In the genomic region with DNA sequence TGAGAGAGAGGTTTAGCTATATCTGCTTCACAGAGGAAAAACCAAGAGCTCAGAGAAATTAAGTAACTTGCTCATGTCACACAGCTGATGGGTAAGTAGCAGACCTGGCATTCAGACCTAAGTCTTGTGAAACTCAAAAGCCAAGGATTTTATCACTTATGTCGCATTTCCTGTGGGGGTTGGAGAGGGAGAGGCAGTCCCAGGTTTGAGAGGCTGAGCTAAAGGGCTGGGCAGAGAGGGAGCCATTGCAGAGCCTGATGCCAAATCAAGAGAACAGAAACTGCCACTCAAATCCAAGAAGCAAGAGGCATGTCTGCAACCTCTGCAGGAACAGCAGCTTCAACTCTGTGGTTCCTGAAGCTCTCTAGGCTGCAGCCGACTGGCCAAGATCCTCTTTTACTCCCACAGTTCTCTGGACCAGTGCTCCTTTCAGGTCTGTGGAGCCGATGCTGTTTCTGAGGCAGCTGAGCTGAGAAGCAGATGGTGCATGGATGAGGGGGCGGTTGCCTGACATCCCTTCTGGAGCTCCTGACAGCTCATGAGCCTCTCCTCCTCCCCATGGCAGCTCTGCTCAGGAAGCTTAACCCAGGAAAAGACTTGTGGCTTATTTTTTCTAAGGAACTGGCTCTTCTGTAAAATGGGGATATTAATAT, we compare ENCODE assay signal across 13 cellular contexts. TPM values are rescaled to one million over a fixed set of nuclear protein-coding genes. Genes with fewer than 3 reads are reported as not detected.
DNase-seq lines count a peak whose midpoint lies in the region; ATAC-seq, FAIRE-seq and TF ChIP-seq lines count a peak whose summit lies in the region.
"Had no signal": no experiment of that assay in that cellular context is flagged by ENCODE, and none has a peak within 500 bp of the region (broad histone marks: within the 10 kb centered on the region; RNA-seq: fewer than 3 reads in every experiment).

No MANE protein-coding gene starts in this region.

- H3K4me3 ChIP-seq in H1 (ENCODE audit: extremely low read depth in 1 of 4, insufficient read depth in 2 of 4, low read depth in 3 of 4, low read length in 4 of 4) (no peak overlapping the region), lower lobe of right lung (no peak overlapping the region)
- H3K4me3 ChIP-seq: adrenal gland, spleen had no signal

- no peak overlapping the region for H3K56ac ChIP-seq in H1 (replicated peaks; ENCODE audit: insufficient read length, low read depth, low read length)

- no peaks in the 10 kb centered on the region for H4K20me1 ChIP-seq in H1 (replicated peaks in 1 of 2; ENCODE audit: control insufficient read depth in 1 of 2, insufficient read depth in 2 of 2, low read length in 2 of 2)

- no peak overlapping the region for H3K18ac ChIP-seq in H1 (ENCODE audit: extremely low read depth, low read length)

- H3K36me3 ChIP-seq in H1 (ENCODE audit: control insufficient read depth in 2 of 4, insufficient read depth in 4 of 4, low read length in 3 of 4) (no peaks in the 10 kb centered on the region), lower lobe of right lung (no peaks in the 10 kb centered on the region)
- H3K36me3 ChIP-seq: adrenal gland, spleen had no signal

- DNase-seq in Ammon's horn (ENCODE audit: low spot score) (peak; percentile 77), NCI-H524 treated with DMSO at 0.1 percent for 48 hours (lab: John Stamatoyannopoulos, UW) (peak; percentile 45), H1 (ENCODE audit: low read depth in 1 of 2, low spot score in 2 of 2) (no peak), lower lobe of right lung (no peak)
- DNase-seq: activated CD8-positive, alpha-beta memory T cell treated with anti-CD3 and anti-CD28 coated beads for 24 hours; foreskin keratinocyte; spleen had no signal

- FAIRE-seq in H1 (lab: Jason Lieb, UNC) = no peak

- H2BK12ac ChIP-seq in H1 (ENCODE audit: low read depth, low read length) = no peak overlapping the region

- H4K91ac ChIP-seq in H1 (replicated peaks; ENCODE audit: insufficient read length, low read length) = no peak overlapping the region

- H3K79me2 ChIP-seq in H1 (ENCODE audit: control insufficient read depth in 1 of 2, insufficient read depth in 2 of 2, low read length in 2 of 2) = no peaks in the 10 kb centered on the region

- H2BK120ac ChIP-seq in H1 (replicated peaks; ENCODE audit: low read depth, low read length) = no peak overlapping the region

- no peak for TF ChIP-seq RAD21 in H1 (IDR thresholded peaks at IDR 0.05 in 1 of 2, conservative IDR thresholded peaks at IDR 0.05 in 1 of 2; ENCODE audit: low read depth in 2 of 2, low read length in 2 of 2)

- H4K8ac ChIP-seq in H1 (ENCODE audit: extremely low read depth, insufficient read depth, low read length) = no peak overlapping the region

- H3K4me1 ChIP-seq in H1 (replicated peaks in 1 of 4; ENCODE audit: control insufficient read depth in 3 of 4, insufficient read depth in 4 of 4, low read length in 3 of 4) (no peaks in the 10 kb centered on the region), lower lobe of right lung (peaks cover 12% of the 10 kb centered on the region)
- H3K4me1 ChIP-seq: adrenal gland had no signal

- ATAC-seq in lower lobe of right lung = peak; percentile 46 to 64
- no peak for ATAC-seq in GM18498 (IDR thresholded peaks at IDR 0.05; ENCODE audit: unreplicated experiment)
- no peak for ATAC-seq in GM18519 (IDR thresholded peaks at IDR 0.05; ENCODE audit: low FRiP score, unreplicated experiment)
- no peak for ATAC-seq in esophagus mucosa
- no peak for ATAC-seq in HG03045 (IDR thresholded peaks at IDR 0.05; ENCODE audit: unreplicated experiment)
- ATAC-seq: foreskin keratinocyte had no signal

- H2AK5ac ChIP-seq in H1 (ENCODE audit: low read depth, low read length) = no peak overlapping the region

- H4K5ac ChIP-seq in H1 (ENCODE audit: insufficient read length, low read depth, low read length) = no peak overlapping the region

- intact Hi-C loops in lower lobe of right lung (cut with DNase I) = no loop called here

- H3K79me1 ChIP-seq in H1 (ENCODE audit: low read depth, low read length) = no peaks in the 10 kb centered on the region; the same call in none of the 2 replicates

- no peak overlapping the region for H3K23ac ChIP-seq in H1 (ENCODE audit: insufficient read length)

- CTCF ChIA-PET in H1 (lab: Charles Lee; ENCODE audit: partially characterized antibody) = interaction anchor here (0.8 to 4.4 kb wide), 10 partner anchors 10 to 238 kb away, joined by 3 to 21 read pairs (median 4); no protein-coding TSS in a partner anchor

- 0 out of 4 replicates have a peak, but pooled peaks cover 0 to 2% of the 10 kb centered on the region in 2 experiments for H3K9me3 ChIP-seq in H1 (ENCODE audit: insufficient read depth in 2 of 2, low read depth in 1 of 2, low read length in 1 of 2)
- no peaks in the 10 kb centered on the region for H3K9me3 ChIP-seq in lower lobe of right lung
- H3K9me3 ChIP-seq: adrenal gland, spleen had no signal

- no peaks in the 10 kb centered on the region for H3K27me3 ChIP-seq in H1 (replicated peaks in 1 of 4; ENCODE audit: control insufficient read depth in 3 of 4, extremely low read depth in 1 of 4, insufficient read depth in 3 of 4, low read length in 3 of 4)
- H3K27me3 ChIP-seq in lower lobe of right lung (ENCODE audit: low read depth) = no peaks in the 10 kb centered on the region
- H3K27me3 ChIP-seq: adrenal gland, foreskin keratinocyte, spleen had no signal

- no peak overlapping the region for H3K4me2 ChIP-seq in H1 (ENCODE audit: insufficient read depth in 1 of 2, low read depth in 2 of 2, low read length in 2 of 2)

- H2BK20ac ChIP-seq in H1 (ENCODE audit: low read length) = no peak overlapping the region

- H3K23me2 ChIP-seq in H1 (ENCODE audit: low read depth, low read length) = no peaks in the 10 kb centered on the region

- POLR2A ChIA-PET in H1 (lab: Charles Lee; ENCODE audit: partially characterized antibody) = interaction anchor here (1.2 to 1.9 kb wide), 3 partner anchors 9 to 12 kb away, joined by 3 to 6 read pairs (median 3); no protein-coding TSS in a partner anchor

- no peak for TF ChIP-seq EP300 in H1 (IDR thresholded peaks at IDR 0.05; ENCODE audit: borderline replicate concordance in 1 of 2, low read depth in 2 of 2, low read length in 2 of 2)

- peak overlapping the region; percentile 87; the same call in 1 of the 2 replicates for H2AFZ ChIP-seq in H1 (ENCODE audit: low read length)

- no peak overlapping the region for H3K9ac ChIP-seq in H1 (replicated peaks in 1 of 4; ENCODE audit: extremely low read depth in 1 of 4, low read depth in 3 of 4, low read length in 3 of 4)

- H2BK5ac ChIP-seq in H1 (ENCODE audit: low read depth, low read length) = no peak overlapping the region

- H3K4ac ChIP-seq in H1 (replicated peaks; ENCODE audit: insufficient read length, low read depth, low read length) = no peak overlapping the region

- no peak overlapping the region for H3K14ac ChIP-seq in H1 (ENCODE audit: insufficient read length)

- TF ChIP-seq CTCF in H1 (IDR thresholded peaks at IDR 0.05; ENCODE audit: control extremely low read depth in 1 of 3, insufficient read depth in 1 of 3, low read depth in 1 of 3, low read length in 3 of 3) (no peak), lower lobe of right lung (IDR thresholded peaks at IDR 0.05) (no peak)

- no peak overlapping the region for H3K27ac ChIP-seq in H1 (ENCODE audit: low read depth, low read length)
- no peak overlapping the region for H3K27ac ChIP-seq in lower lobe of right lung
- H3K27ac ChIP-seq: foreskin keratinocyte, spleen had no signal

- TF ChIP-seq POLR2A in H1 (IDR thresholded peaks at IDR 0.05; ENCODE audit: control extremely low read depth in 1 of 2, low read depth in 2 of 2, low read length in 2 of 2) = no peak

- H2BK15ac ChIP-seq in H1 (ENCODE audit: low read length) = no peak overlapping the region

- WGBS in H1 (ENCODE audit: extremely low coverage in 1 of 2, insufficient coverage in 1 of 2, insufficient read length in 1 of 2, insufficient replicate concordance in 2 of 2, low coverage in 1 of 2, low lambda C conversion rate in 2 of 2, missing lambda C conversion rate in 1 of 2), 2 experiments = 83% methylated on average over 4 of the region's 4 CpGs; no CpG with 5 or more reads in 1 of the 2 experiments

TF ChIP-seq in H1, 55 proteins besides CTCF, POLR2A, EP300 and RAD21:
- TF ChIP-seq HDAC6 (IDR thresholded peaks at IDR 0.05; ENCODE audit: low read depth, low read length) (no peak), PHF8 (conservative IDR thresholded peaks at IDR 0.05; ENCODE audit: low read depth, low read length) (no peak), TBP (IDR thresholded peaks at IDR 0.05; ENCODE audit: low read depth, low read length) (no peak), CHD2 (IDR thresholded peaks at IDR 0.05; ENCODE audit: low read length) (no peak), SIN3A (conservative IDR thresholded peaks at IDR 0.05 in 1 of 2, IDR thresholded peaks at IDR 0.05 in 1 of 2; ENCODE audit: low read depth in 1 of 2, low read length in 2 of 2) (no peak), KDM1A (IDR thresholded peaks at IDR 0.05; ENCODE audit: borderline replicate concordance, low read length) (no peak), HDAC2 (IDR thresholded peaks at IDR 0.05; ENCODE audit: borderline replicate concordance in 1 of 2, low read depth in 2 of 2, low read length in 2 of 2) (no peak)
- TF ChIP-seq, protein P1, sequence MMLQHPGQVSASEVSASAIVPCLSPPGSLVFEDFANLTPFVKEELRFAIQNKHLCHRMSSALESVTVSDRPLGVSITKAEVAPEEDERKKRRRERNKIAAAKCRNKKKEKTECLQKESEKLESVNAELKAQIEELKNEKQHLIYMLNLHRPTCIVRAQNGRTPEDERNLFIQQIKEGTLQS (IDR thresholded peaks at IDR 0.05; ENCODE audit: insufficient read depth, low read depth, low read length) = no peak

RNA-seq across cellular contexts. Expression of gene NAV2, which starts 47.6 kb away (rescaled TPM):
- total RNA-seq in H1 (2021; fragmentation: NEBNext Ultra II Directional; extraction: Animal tissue kit (Norgen Biotek cat#: 25700)) = 66.9 and 73.6 TPM in 2 replicates
- 35.2 and 35.6 TPM in 2 replicates for polyA plus RNA-seq in H1 (2011; rRNA removed)
- polyA plus RNA-seq in H1 (2011; cell fraction: cytosol; rRNA removed) = 21.6 TPM
- 81.7 TPM for polyA plus RNA-seq in H1 (2011; cell fraction: nucleus; rRNA removed)
- 40.1 to 57.0 TPM (median 50.4 TPM) in 4 replicates for polyA plus RNA-seq in H1 (2012, experiment 1 of 2)
- 6.8 TPM for polyA plus RNA-seq in H1 (2012, experiment 2 of 2)
- polyA plus RNA-seq in H1 (2013, experiment 1 of 2) = 20.8 TPM
- 18.0 TPM for polyA plus RNA-seq in H1 (2013, experiment 2 of 2)
- 96.9 and 105 TPM in 2 replicates for polyA minus RNA-seq in H1 (2011; rRNA and poly(A)+ RNA removed)
- polyA minus RNA-seq in H1 (2011; cell fraction: cytosol; rRNA and poly(A)+ RNA removed) = 61.2 TPM
- 145 TPM for polyA minus RNA-seq in H1 (2011; cell fraction: nucleus; rRNA and poly(A)+ RNA removed)
- total RNA-seq in lower lobe of right lung = 36.9 TPM
- total RNA-seq in esophagus mucosa = 17.0 TPM
- polyA plus RNA-seq: CD14-positive monocyte had no signal

Comparison
In these comparisons a context has a peak if more than half of its experiments do, and no peak if none do; other contexts are left out.
1. DNase-seq: peak in Ammon's horn (single experiment) and NCI-H524 treated with DMSO at 0.1 percent for 48 hours (single experiment); none in H1 (0 of 2) and lower lobe of right lung (single experiment).
2. ATAC-seq: peak in lower lobe of right lung (2 of 2); none in GM18498 (single experiment), GM18519 (single experiment), esophagus mucosa (single experiment) and HG03045 (single experiment).